In genomic region chr2:173817582-173817981, GRCh38 we compare ENCODE assay signal across 6 cellular contexts.
"Had no signal": no experiment of that assay in that cellular context is flagged by ENCODE, and none has a peak within 500 bp of the region (broad histone marks: within the 10 kb centered on the region; RNA-seq: fewer than 3 reads in every experiment).

No MANE protein-coding gene starts in this region.

- DNase-seq: IMR-90, KBM-7 had no signal

- H3K36me3 Mint-ChIP-seq: IgD-negative memory B cell had no signal

- H3K27ac ChIP-seq: HL-60 had no signal

- ATAC-seq: HepG2 had no signal

- H3K27ac Mint-ChIP-seq: IgD-negative memory B cell had no signal

- H3K9me3 Mint-ChIP-seq: IgD-negative memory B cell had no signal

- FAIRE-seq: HepG2, HTR-8/SVneo had no signal
